Comparison of ENCODE assay signal across 14 cellular contexts in genomic region chr2:240682431-240683224, GRCh38. TPM values are rescaled to one million over a fixed set of nuclear protein-coding genes. Genes with fewer than 3 reads are reported as not detected.
DNase-seq lines count a peak whose midpoint lies in the region; ATAC-seq, FAIRE-seq and TF ChIP-seq lines count a peak whose summit lies in the region.
"Not testable (repeated sequence)": the region's sequence is repeated elsewhere in the genome, so short reads cannot be mapped to it uniquely, and the experiment has no call there.
"Had no signal": no experiment of that assay in that cellular context is flagged by ENCODE, and none has a peak within 500 bp of the region (broad histone marks: within the 10 kb centered on the region; RNA-seq: fewer than 3 reads in every experiment).

Gene AQP12B, minus strand, starts transcription at chr2:240682885. Its CDS starts 48 bp downstream, at chr2:240682837.

- not testable (repeated sequence) for H3K27me3 Mint-ChIP-seq in activated CD4-positive, alpha-beta T cell treated with anti-CD3 and anti-CD28 coated beads, Interleukin-2, amount 10 ng/mL, durations not matched to agents 24 days and 14 days; activated T-helper 17 cell treated with anti-CD3 and anti-CD28 coated beads, Interleukin-2, amount 50 U/mL, for 72 hours
- peaks cover 21% of the 10 kb centered on the region for H3K27me3 Mint-ChIP-seq in chondrocyte (ENCODE audit: low read depth)

- not testable (repeated sequence) for H3K27me3 ChIP-seq in H7 (ENCODE audit: control insufficient read depth, insufficient read depth, low read length)

- not testable (repeated sequence) for H3K4me1 Mint-ChIP-seq in activated CD4-positive, alpha-beta T cell treated with anti-CD3 and anti-CD28 coated beads, Interleukin-2, amount 10 ng/mL, durations not matched to agents 24 days and 14 days; activated T-helper 17 cell treated with anti-CD3 and anti-CD28 coated beads, Interleukin-2, amount 50 U/mL, for 72 hours; chondrocyte (ENCODE audit: low read depth)

- not testable (repeated sequence) for H3K36me3 ChIP-seq in H7 (replicated peaks; ENCODE audit: control insufficient read depth, insufficient read depth, low read length)

- ATAC-seq in activated T-helper 17 cell treated with anti-CD3 and anti-CD28 coated beads, Interleukin-2, amount 50 U/mL, for 72 hours (replicated peaks); Right ventricle myocardium inferior: not testable (repeated sequence)
- peak; percentile 20 for ATAC-seq in left colon

- DNase-seq in H7 (peak; percentile 23), chondrocyte (ENCODE audit: low spot score) (peak; percentile 90), Right ventricle myocardium inferior (ENCODE audit: missing footprints) (peak; percentile 31), posterior vena cava (ENCODE audit: low spot score) (peak; percentile 40)
- peak; percentile 31 for DNase-seq in activated CD4-positive, alpha-beta T cell treated with anti-CD3 and anti-CD28 coated beads, Interleukin-2, amount 10 ng/mL, durations not matched to agents 24 days and 14 days
- not testable (repeated sequence) for DNase-seq in left colon; urothelium cell line (ENCODE audit: low spot score)

- peak; percentile 46 for FAIRE-seq in urothelium cell line (lab: Jason Lieb, UNC)

- not testable (repeated sequence) for H3K4me3 Mint-ChIP-seq in activated CD4-positive, alpha-beta T cell treated with anti-CD3 and anti-CD28 coated beads, Interleukin-2, amount 10 ng/mL, durations not matched to agents 24 days and 14 days; chondrocyte (ENCODE audit: unreplicated experiment)
- H3K4me3 Mint-ChIP-seq in activated T-helper 17 cell treated with anti-CD3 and anti-CD28 coated beads, Interleukin-2, amount 50 U/mL, for 72 hours, result peak within 1 kb of the TSS; percentile 41

- not testable (repeated sequence) for H3K4me3 ChIP-seq in H7 (ENCODE audit: insufficient read depth, low read depth, low read length)

- not testable (repeated sequence) for TF ChIP-seq CTCF in chondrocyte (IDR thresholded peaks at IDR 0.05)

- H3K36me3 Mint-ChIP-seq in activated CD4-positive, alpha-beta T cell treated with anti-CD3 and anti-CD28 coated beads, Interleukin-2, amount 10 ng/mL, durations not matched to agents 24 days and 14 days (ENCODE audit: low read depth); activated T-helper 17 cell treated with anti-CD3 and anti-CD28 coated beads, Interleukin-2, amount 50 U/mL, for 72 hours (ENCODE audit: low read depth); chondrocyte (ENCODE audit: low read depth): not testable (repeated sequence)

- not testable (repeated sequence) for H3K27ac Mint-ChIP-seq in activated CD4-positive, alpha-beta T cell treated with anti-CD3 and anti-CD28 coated beads, Interleukin-2, amount 10 ng/mL, durations not matched to agents 24 days and 14 days; activated T-helper 17 cell treated with anti-CD3 and anti-CD28 coated beads, Interleukin-2, amount 50 U/mL, for 72 hours; chondrocyte (ENCODE audit: unreplicated experiment)

- intact Hi-C loops in activated CD4-positive, alpha-beta T cell treated with anti-CD3 and anti-CD28 coated beads, Interleukin-2, amount 10 ng/mL, durations not matched to agents 24 days and 14 days (cut with micrococcal nuclease); Right ventricle myocardium inferior (cut with DNase I); left colon (cut with DNase I, micrococcal nuclease); posterior vena cava (cut with DNase I): not testable (repeated sequence)

- H3K9me3 Mint-ChIP-seq in activated CD4-positive, alpha-beta T cell treated with anti-CD3 and anti-CD28 coated beads, Interleukin-2, amount 10 ng/mL, durations not matched to agents 24 days and 14 days; activated T-helper 17 cell treated with anti-CD3 and anti-CD28 coated beads, Interleukin-2, amount 50 U/mL, for 72 hours; chondrocyte (ENCODE audit: low read depth): not testable (repeated sequence)

RNA-seq across cellular contexts. Expression of gene AQP12B, which starts in this region (rescaled TPM):
- total RNA-seq in H7 (2014; rRNA removed; shearing (Covaris generic)), result not detected in 2 replicates
- total RNA-seq in activated CD4-positive, alpha-beta T cell treated with anti-CD3 and anti-CD28 coated beads, Interleukin-2, amount 10 ng/mL, durations not matched to agents 24 days and 14 days, result not detected in 2 replicates
- not detected for total RNA-seq in activated T-helper 17 cell treated with anti-CD3 and anti-CD28 coated beads, Interleukin-2, amount 50 U/mL, for 72 hours
- total RNA-seq in chondrocyte (not detected in 3 replicates), Right ventricle myocardium inferior (not detected), left colon (1 to 10 TPM in 1 of 2 donors, under 1 TPM in 1; 0.85 to 2.4 TPM), posterior vena cava (under 1 TPM in 1 of 2 donors, not detected in 1; 0.19 TPM)
- total RNA-seq: CD4-positive, alpha-beta T cell; GM12878; GM23338; LHCN-M2; MCF 10A; OCI-LY7 had no signal

Comparison
In these comparisons a context has a peak if more than half of its experiments do, and no peak if none do; other contexts are left out.
1. Peak in DNase-seq in H7; RNA of the gene not detected or under 1 TPM.
2. Peak in DNase-seq in activated CD4-positive, alpha-beta T cell treated with anti-CD3 and anti-CD28 coated beads, Interleukin-2, amount 10 ng/mL, durations not matched to agents 24 days and 14 days; RNA of the gene not detected or under 1 TPM.
3. Peak in DNase-seq in chondrocyte; RNA of the gene not detected or under 1 TPM.
4. Peak in DNase-seq in Right ventricle myocardium inferior; RNA of the gene not detected or under 1 TPM.
5. Peak in DNase-seq in posterior vena cava; RNA of the gene not detected or under 1 TPM.